29 cellular contexts compared by ENCODE assay signal in genomic region chr7:54336800-54337199, GRCh38.
"Had no signal": no experiment of that assay in that cellular context is flagged by ENCODE, and none has a peak within 500 bp of the region (broad histone marks: within the 10 kb centered on the region; RNA-seq: fewer than 3 reads in every experiment).

No MANE protein-coding gene starts in this region.

- DNase-seq: activated B cell treated with CpG ODN at 0.5 μM for 24 hours; activated CD4-positive, alpha-beta memory T cell treated with anti-CD3 and anti-CD28 coated beads for 36 hours; activated CD4-positive, alpha-beta T cell treated with anti-CD3 and anti-CD28 coated beads for 4 hours; activated CD4-positive, alpha-beta T cell treated with anti-CD3 and anti-CD28 coated beads, Interleukin-2, amount 50 U/mL, for 1 hour; activated CD4-positive, CD25-positive, alpha-beta regulatory T cell treated with anti-CD3 and anti-CD28 coated beads, Interleukin-2, amount 50 U/mL, for 72 hours; activated CD8-positive, alpha-beta memory T cell treated with anti-CD3 and anti-CD28 coated beads, Interleukin-2, amount 50 U/mL, for 4 hours; activated gamma-delta T cell treated with Interleukin-2 at 50 U/mL for 16 hours; activated naive CD4-positive, alpha-beta T cell treated with anti-CD3 and anti-CD28 coated beads, Interleukin-2, amount 10 ng/mL, durations not matched to agents 7 days and 5 days; activated naive CD8-positive, alpha-beta T cell treated with anti-CD3 and anti-CD28 coated beads, Interleukin-2, amount 50 U/mL, for 24 hours; activated T-cell treated with anti-CD3 and anti-CD28 coated beads for 4 hours; activated T-cell treated with anti-CD3 and anti-CD28 coated beads, Interleukin-2, amount 50 U/mL, for 4 hours; anterior cingulate cortex; NCI-H1105; NCI-H1417 treated with DMSO at 0.1 percent for 48 hours; NCI-H187 treated with DMSO at 0.1 percent for 48 hours; NCI-H2081; NCI-H2171 treated with DMSO at 0.1 percent for 48 hours; NCI-H2227 treated with DMSO at 0.1 percent for 48 hours; NCI-H446 treated with DMSO at 0.1 percent for 48 hours; NK-92 treated with Interleukin-12 subunit alpha and Interleukin-12 subunit beta, amount 100 ng/mL, for 24 hours; PC-9; Right ventricle myocardium superior; SW 1271; T-helper 1 cell; T-helper 2 cell; T-helper 9 cell had no signal

- H2AFZ ChIP-seq: PC-9 had no signal

- H3K27ac ChIP-seq: cardiac muscle cell, PC-9, VCaP had no signal

- H3K36me3 ChIP-seq: cardiac muscle cell had no signal

- H3K4me3 ChIP-seq: cardiac muscle cell, PC-9 had no signal

- H3K4me2 ChIP-seq: PC-9 had no signal

- H3K27me3 ChIP-seq: cardiac muscle cell had no signal

- ATAC-seq: activated naive CD8-positive, alpha-beta T cell treated with anti-CD3 and anti-CD28 coated beads, Interleukin-2, amount 50 U/mL, for 24 hours; activated T-cell treated with anti-CD3 and anti-CD28 coated beads, Interleukin-2, amount 50 U/mL, for 4 hours had no signal

- FAIRE-seq: RCC 7860 had no signal
